1 cellular context compared by ENCODE assay signal in genomic region chr5:173924899-173925298, GRCh38.
TF ChIP-seq lines count a peak whose summit lies in the region.

No MANE protein-coding gene starts in this region.

TF ChIP-seq in HEK293, 187 proteins besides CTCF, POLR2A, EP300 and RAD21 (continued from another document):
- TF ChIP-seq ZNF157 (tag by site-specific recombination; IDR thresholded peaks at IDR 0.05) (no peak), ZNF791 (tag by site-specific recombination; IDR thresholded peaks at IDR 0.05) (no peak), ZNF692 (tag by site-specific recombination; IDR thresholded peaks at IDR 0.05) (no peak), SCRT1 (tag by site-specific recombination; IDR thresholded peaks at IDR 0.05; ENCODE audit: borderline replicate concordance) (no peak), ZNF747 (tag by site-specific recombination; IDR thresholded peaks at IDR 0.05) (no peak), ZNF148 (tag by site-specific recombination; IDR thresholded peaks at IDR 0.05; ENCODE audit: borderline replicate concordance) (no peak)
